ENCODE assay signal across 22 cellular contexts in the genomic region with DNA sequence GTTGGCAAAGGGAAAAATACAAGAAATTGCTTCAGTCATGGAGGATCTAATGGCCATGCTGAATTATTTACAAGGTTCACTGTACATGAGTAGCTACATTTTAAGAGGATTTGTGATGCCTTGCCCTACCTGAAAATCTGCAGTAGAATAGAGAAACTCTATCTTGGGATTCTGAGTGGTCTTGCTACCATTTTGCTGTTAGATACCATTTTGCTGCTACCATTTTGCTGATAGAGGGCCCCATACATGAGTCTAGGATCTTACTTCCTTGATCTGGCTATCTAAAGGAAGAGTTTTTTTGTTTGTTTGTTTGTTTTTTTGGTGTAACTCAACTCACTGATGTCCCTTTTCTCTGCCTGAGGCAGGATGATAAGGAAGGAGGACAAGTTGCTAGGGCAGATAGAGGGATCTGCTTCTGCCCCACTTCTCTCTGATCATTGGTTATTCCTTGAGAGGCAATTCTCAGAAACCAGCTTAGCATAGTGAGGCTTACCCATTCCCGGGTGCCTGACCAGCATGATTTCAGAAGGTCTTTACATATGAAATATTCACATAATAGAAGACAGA. TPM values are rescaled to one million over a fixed set of nuclear protein-coding genes. Genes with fewer than 3 reads are reported as not detected.
"Had no signal": no experiment of that assay in that cellular context is flagged by ENCODE, and none has a peak within 500 bp of the region (broad histone marks: within the 10 kb centered on the region; RNA-seq: fewer than 3 reads in every experiment).

No MANE protein-coding gene starts in this region.

- ATAC-seq: Panc1 had no signal

- DNase-seq: KBM-7, MV-4-11, NCI-H1048, NCI-H1105, NCI-H1417 treated with DMSO at 0.1 percent for 48 hours, NCI-H146, NCI-H1694 treated with DMSO at 0.1 percent for 48 hours, NCI-H1930, NCI-H2081, NCI-H2171, NCI-H226, NCI-H446, NCI-H510A, NCI-H524 treated with DMSO at 0.1 percent for 48 hours, NCI-H69, NCI-H774, PC-3, SHP77, SK-N-SH, SW 1271 had no signal

- H3K4me2 ChIP-seq: SK-N-SH had no signal

- H3K9me3 ChIP-seq: SK-N-SH had no signal

- H3K9ac ChIP-seq: SK-N-SH had no signal

- H3K27ac ChIP-seq: RWPE1 had no signal

RNA-seq across cellular contexts. Expression of a gene that starts 31.0 kb away (rescaled TPM):
- polyA plus RNA-seq: SK-N-SH had no signal
